14 cellular contexts compared by ENCODE assay signal in the genomic region with DNA sequence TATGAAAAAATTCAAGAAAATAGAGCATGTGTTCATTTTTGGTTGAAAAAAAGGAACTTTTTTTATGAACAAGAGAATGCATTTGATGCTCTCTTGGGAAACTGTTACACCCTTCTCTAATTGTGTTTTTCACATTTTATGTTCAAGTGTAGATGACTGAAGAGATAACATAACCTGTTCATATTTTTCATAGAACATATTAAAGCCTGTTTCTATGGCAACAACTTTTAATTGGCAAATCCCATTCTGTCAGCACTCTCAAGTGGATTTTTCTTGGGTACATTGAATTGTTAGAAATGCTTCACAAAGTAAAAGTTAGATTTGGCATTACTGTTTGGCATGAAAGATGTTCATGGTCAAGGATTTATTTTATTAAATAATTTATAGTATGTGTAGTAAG.
A peak's percentile ranks its signal among the peaks of the same experiment; 100 is the strongest.
DNase-seq lines count a peak whose midpoint lies in the region; ATAC-seq, FAIRE-seq and TF ChIP-seq lines count a peak whose summit lies in the region.
"Had no signal": no experiment of that assay in that cellular context is flagged by ENCODE, and none has a peak within 500 bp of the region (broad histone marks: within the 10 kb centered on the region; RNA-seq: fewer than 3 reads in every experiment).

No MANE protein-coding gene starts in this region.

- peak overlapping the region; percentile 56 for H3K27ac Mint-ChIP-seq in stimulated activated effector memory CD8-positive, alpha-beta T cell treated with anti-CD3 and anti-CD28 coated beads, Interleukin-12 subunit alpha, Interleukin-12 subunit beta, amount 100 ng/mL, for 72 hours
- no peak overlapping the region for H3K27ac Mint-ChIP-seq in activated T-helper 2 cell treated with anti-CD3 and anti-CD28 coated beads, Interferon-gamma antibody, Interleukin-2, Interleukin-4, amounts not matched to agents 10 μg/mL and 5 μg/mL and 100 μg/mL, durations not matched to agents 14 hours and 24 hours and 36 hours

- no peak for TF ChIP-seq POLR2A in gastroesophageal sphincter (IDR thresholded peaks at IDR 0.05)

- intact Hi-C loops in activated T-helper 2 cell treated with anti-CD3 and anti-CD28 coated beads, Interferon-gamma antibody, Interleukin-2, Interleukin-4, amounts not matched to agents 10 μg/mL and 5 μg/mL and 100 μg/mL, durations not matched to agents 14 hours and 24 hours and 36 hours (cut with micrococcal nuclease) = no loop called here

- no peak for TF ChIP-seq EP300 in gastroesophageal sphincter (IDR thresholded peaks at IDR 0.05)

- no peak for ATAC-seq in RWPE2 (ENCODE audit: low read depth)
- ATAC-seq in gastroesophageal sphincter = no peak
- ATAC-seq in stimulated activated effector memory CD8-positive, alpha-beta T cell treated with anti-CD3 and anti-CD28 coated beads, Interleukin-12 subunit alpha, Interleukin-12 subunit beta, amount 100 ng/mL, for 72 hours = no peak
- ATAC-seq: activated CD4-positive, alpha-beta T cell treated with anti-CD3 and anti-CD28 coated beads for 36 hours had no signal

- no peaks in the 10 kb centered on the region; the same call in 1 of the 2 replicates for H3K36me3 ChIP-seq in RWPE2 (ENCODE audit: low read depth)
- no peaks in the 10 kb centered on the region for H3K36me3 ChIP-seq in gastroesophageal sphincter
- H3K36me3 ChIP-seq in small intestine (ENCODE audit: control insufficient read depth in 2 of 2, insufficient read depth in 2 of 2, low read length in 2 of 2) = no peaks in the 10 kb centered on the region
- H3K36me3 ChIP-seq: cardiac muscle cell had no signal

- DNase-seq in NCI-H2196 (lab: John Stamatoyannopoulos, UW; ENCODE audit: unreplicated experiment) (peak; percentile 24), NCI-H2196 treated with DMSO at 0.1 percent for 48 hours (lab: John Stamatoyannopoulos, UW; ENCODE audit: unreplicated experiment) (no peak), RWPE2 (ENCODE audit: low spot score) (no peak), inferior parietal cortex (ENCODE audit: extremely low spot score) (no peak), small intestine (no peak)
- DNase-seq in stimulated activated effector memory CD8-positive, alpha-beta T cell treated with anti-CD3 and anti-CD28 coated beads, Interleukin-12 subunit alpha, Interleukin-12 subunit beta, amount 100 ng/mL, for 72 hours (ENCODE audit: low spot score in 2 of 2) = no peak
- DNase-seq in activated T-helper 2 cell treated with anti-CD3 and anti-CD28 coated beads, Interferon-gamma antibody, Interleukin-2, Interleukin-4, amounts not matched to agents 10 μg/mL and 5 μg/mL and 100 μg/mL, durations not matched to agents 14 hours and 24 hours and 36 hours (ENCODE audit: low spot score) = no peak
- DNase-seq: 8988T; activated CD4-positive, alpha-beta T cell treated with anti-CD3 and anti-CD28 coated beads for 36 hours; activated gamma-delta T cell; NCI-H2029 had no signal

- H3K27me3 ChIP-seq in RWPE2 (ENCODE audit: insufficient read depth, poor library complexity, severe bottlenecking) = no peaks in the 10 kb centered on the region
- H3K27me3 ChIP-seq in gastroesophageal sphincter = no peaks in the 10 kb centered on the region
- H3K27me3 ChIP-seq in small intestine (ENCODE audit: control insufficient read depth in 2 of 2, insufficient read depth in 2 of 2, low read length in 2 of 2) = no peaks in the 10 kb centered on the region
- H3K27me3 ChIP-seq: cardiac muscle cell had no signal

- H3K27ac ChIP-seq in RWPE2 (ENCODE audit: poor library complexity, severe bottlenecking) (peak overlapping the region; percentile 90), gastroesophageal sphincter (peak overlapping the region; percentile 76 to 82 (median 80)), small intestine (ENCODE audit: low read depth in 1 of 2, low read length in 1 of 2) (no peak overlapping the region)
- H3K27ac ChIP-seq: cardiac muscle cell had no signal

- no peak for TF ChIP-seq CTCF in RWPE2 (IDR thresholded peaks at IDR 0.05; ENCODE audit: poor library complexity, severe bottlenecking)
- no peak for TF ChIP-seq CTCF in gastroesophageal sphincter (IDR thresholded peaks at IDR 0.05)

- H3K4me3 Mint-ChIP-seq in stimulated activated effector memory CD8-positive, alpha-beta T cell treated with anti-CD3 and anti-CD28 coated beads, Interleukin-12 subunit alpha, Interleukin-12 subunit beta, amount 100 ng/mL, for 72 hours = no peak overlapping the region
- H3K4me3 Mint-ChIP-seq in activated T-helper 2 cell treated with anti-CD3 and anti-CD28 coated beads, Interferon-gamma antibody, Interleukin-2, Interleukin-4, amounts not matched to agents 10 μg/mL and 5 μg/mL and 100 μg/mL, durations not matched to agents 14 hours and 24 hours and 36 hours (ENCODE audit: low read depth) = no peak overlapping the region
- H3K4me3 Mint-ChIP-seq: activated CD4-positive, alpha-beta T cell treated with anti-CD3 and anti-CD28 coated beads for 36 hours had no signal

- FAIRE-seq in small intestine (lab: Jason Lieb, UNC) = no peak
- FAIRE-seq: D721Med had no signal

- peaks cover 38% of the 10 kb centered on the region for H3K4me1 Mint-ChIP-seq in stimulated activated effector memory CD8-positive, alpha-beta T cell treated with anti-CD3 and anti-CD28 coated beads, Interleukin-12 subunit alpha, Interleukin-12 subunit beta, amount 100 ng/mL, for 72 hours
- peaks cover 39% of the 10 kb centered on the region for H3K4me1 Mint-ChIP-seq in activated T-helper 2 cell treated with anti-CD3 and anti-CD28 coated beads, Interferon-gamma antibody, Interleukin-2, Interleukin-4, amounts not matched to agents 10 μg/mL and 5 μg/mL and 100 μg/mL, durations not matched to agents 14 hours and 24 hours and 36 hours (ENCODE audit: low read depth)

- H3K36me3 Mint-ChIP-seq in stimulated activated effector memory CD8-positive, alpha-beta T cell treated with anti-CD3 and anti-CD28 coated beads, Interleukin-12 subunit alpha, Interleukin-12 subunit beta, amount 100 ng/mL, for 72 hours = peaks cover 43% of the 10 kb centered on the region
- H3K36me3 Mint-ChIP-seq in activated T-helper 2 cell treated with anti-CD3 and anti-CD28 coated beads, Interferon-gamma antibody, Interleukin-2, Interleukin-4, amounts not matched to agents 10 μg/mL and 5 μg/mL and 100 μg/mL, durations not matched to agents 14 hours and 24 hours and 36 hours (ENCODE audit: low read depth) = peaks cover 39% of the 10 kb centered on the region

- H3K9me3 Mint-ChIP-seq in stimulated activated effector memory CD8-positive, alpha-beta T cell treated with anti-CD3 and anti-CD28 coated beads, Interleukin-12 subunit alpha, Interleukin-12 subunit beta, amount 100 ng/mL, for 72 hours = no peaks in the 10 kb centered on the region
- no peaks in the 10 kb centered on the region for H3K9me3 Mint-ChIP-seq in activated T-helper 2 cell treated with anti-CD3 and anti-CD28 coated beads, Interferon-gamma antibody, Interleukin-2, Interleukin-4, amounts not matched to agents 10 μg/mL and 5 μg/mL and 100 μg/mL, durations not matched to agents 14 hours and 24 hours and 36 hours

- H3K9me3 ChIP-seq in RWPE2 (ENCODE audit: severe bottlenecking) = no peaks in the 10 kb centered on the region
- no peaks in the 10 kb centered on the region for H3K9me3 ChIP-seq in gastroesophageal sphincter
- H3K9me3 ChIP-seq in small intestine (ENCODE audit: control insufficient read depth, low read depth) = no peaks in the 10 kb centered on the region

- no peaks in the 10 kb centered on the region for H3K27me3 Mint-ChIP-seq in activated T-helper 2 cell treated with anti-CD3 and anti-CD28 coated beads, Interferon-gamma antibody, Interleukin-2, Interleukin-4, amounts not matched to agents 10 μg/mL and 5 μg/mL and 100 μg/mL, durations not matched to agents 14 hours and 24 hours and 36 hours (ENCODE audit: low read depth)
- H3K27me3 Mint-ChIP-seq: activated CD4-positive, alpha-beta T cell treated with anti-CD3 and anti-CD28 coated beads for 36 hours had no signal

- peaks cover 80% of the 10 kb centered on the region for H3K4me1 ChIP-seq in RWPE2 (ENCODE audit: insufficient read depth, poor library complexity, severe bottlenecking)
- peaks cover 27 to 97% (median 55%) of the 10 kb centered on the region in 3 donors for H3K4me1 ChIP-seq in gastroesophageal sphincter
- peaks cover 0 to 8% of the 10 kb centered on the region in 2 donors for H3K4me1 ChIP-seq in small intestine (ENCODE audit: control insufficient read depth in 2 of 2, insufficient read depth in 1 of 2, low read depth in 1 of 2, low read length in 1 of 2)

- H3K4me3 ChIP-seq in RWPE2 (ENCODE audit: severe bottlenecking) (no peak overlapping the region), gastroesophageal sphincter (no peak overlapping the region), small intestine (ENCODE audit: low read depth in 1 of 2, low read length in 2 of 2) (no peak overlapping the region)
- H3K4me3 ChIP-seq: cardiac muscle cell had no signal

Comparison
In these comparisons a context has a peak if more than half of its experiments do, and no peak if none do; other contexts are left out.
1. H3K27ac ChIP-seq: peak in RWPE2 (single experiment) and gastroesophageal sphincter (4 of 4); none in small intestine (0 of 2).